ENCODE assay signal across 9 cellular contexts in the genomic region with DNA sequence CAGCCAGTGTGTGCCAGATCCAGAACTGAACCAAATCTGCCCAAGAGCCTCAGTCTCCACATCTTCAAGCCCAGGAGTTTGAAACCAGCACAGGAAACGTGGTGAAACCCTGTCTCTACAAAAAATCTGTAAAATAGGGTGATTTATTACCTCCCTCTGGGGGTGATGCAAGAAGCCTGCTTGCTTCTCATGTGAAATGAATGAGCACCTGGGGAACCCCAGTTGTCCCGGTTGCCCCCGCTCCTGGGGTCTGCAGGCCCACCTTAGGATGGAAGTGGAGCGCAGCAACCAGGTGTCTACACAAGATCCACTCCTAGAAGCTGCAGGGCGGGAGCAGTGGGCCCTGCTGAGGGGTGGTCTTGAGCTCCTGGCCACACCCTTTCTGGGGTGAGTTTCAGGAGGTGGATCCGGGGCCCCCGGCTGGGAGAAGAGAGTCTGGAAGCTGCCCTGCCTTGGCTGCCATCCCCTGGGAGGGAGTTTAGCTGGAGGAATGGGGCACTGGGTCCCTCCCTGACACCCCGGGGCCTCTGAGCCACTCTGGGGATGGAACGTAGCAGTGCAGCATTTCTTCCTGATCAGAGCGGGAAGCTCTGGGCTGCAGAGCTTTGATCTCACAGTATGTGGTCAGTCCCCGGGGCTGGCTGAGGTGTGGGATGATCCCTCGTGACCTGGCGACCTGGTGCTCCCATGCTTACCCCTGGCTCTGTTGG.
DNase-seq lines count a peak whose midpoint lies in the region; ATAC-seq and TF ChIP-seq lines count a peak whose summit lies in the region.
"Had no signal": no experiment of that assay in that cellular context is flagged by ENCODE, and none has a peak within 500 bp of the region (broad histone marks: within the 10 kb centered on the region; RNA-seq: fewer than 3 reads in every experiment).

No MANE protein-coding gene starts in this region.

- no peaks in the 10 kb centered on the region for H3K9me2 ChIP-seq in MM.1S (replicated peaks; ENCODE audit: insufficient read depth, low read length)

- H3K27me3 Mint-ChIP-seq in activated CD4-positive, alpha-beta T cell treated with anti-CD3 and anti-CD28 coated beads for 36 hours: no peaks in the 10 kb centered on the region

- POLR2A ChIA-PET in activated CD4-positive, alpha-beta T cell treated with anti-CD3 and anti-CD28 coated beads for 36 hours (lab: Charles Lee): interaction anchor here (2.4 to 4.2 kb wide), 2 partner anchors 16 to 22 kb away, joined by 17 to 24 read pairs; no protein-coding TSS in a partner anchor

- H3K4me2 ChIP-seq in MM.1S (ENCODE audit: low read depth, low read length): peak overlapping the region; percentile 97
- H3K4me2 ChIP-seq: A549 had no signal

- peak overlapping the region; percentile 62 for H3K4me3 ChIP-seq in MM.1S (ENCODE audit: low read length)
- H3K4me3 ChIP-seq in endocrine pancreas (ENCODE audit: control insufficient read depth, insufficient read depth, low read length): peak overlapping the region; percentile 14
- H3K4me3 ChIP-seq in subcutaneous abdominal adipose tissue (ENCODE audit: low read depth in 1 of 5, low read length in 5 of 5): peak overlapping the region in 3 of 5 donors; percentile 15 to 41 (median 37)
- H3K4me3 ChIP-seq: A549 had no signal

- H3K27ac ChIP-seq in MM.1S (ENCODE audit: low read length) (peak overlapping the region; percentile 75), subcutaneous abdominal adipose tissue (ENCODE audit: low read depth, low read length) (no peak overlapping the region)
- H3K27ac ChIP-seq: A549 had no signal

- intact Hi-C loops in activated CD4-positive, alpha-beta T cell treated with anti-CD3 and anti-CD28 coated beads for 36 hours (cut with DNase I, micrococcal nuclease): loop anchor here (1.0 to 5.0 kb wide), 3 partner anchors 40 to 197 kb away; partner anchors contain the start of genes EVI2A (in 1 of the 2) and EVI2B (in 1 of the 2)

- H3K36me3 ChIP-seq in MM.1S (replicated peaks; ENCODE audit: insufficient read depth, low read length) (no peaks in the 10 kb centered on the region), endocrine pancreas (ENCODE audit: control insufficient read depth, insufficient read depth, low read length) (no peaks in the 10 kb centered on the region), subcutaneous abdominal adipose tissue (ENCODE audit: control insufficient read depth in 5 of 5, insufficient read depth in 5 of 5, low read length in 5 of 5) (no peaks in the 10 kb centered on the region)

- H3K9me3 Mint-ChIP-seq in activated CD4-positive, alpha-beta T cell treated with anti-CD3 and anti-CD28 coated beads for 36 hours (ENCODE audit: low read depth): no peaks in the 10 kb centered on the region

- DNase-seq in activated CD4-positive, alpha-beta T cell treated with anti-CD3 and anti-CD28 coated beads for 36 hours: peak; percentile 47
- no peak for DNase-seq in activated CD4-positive, alpha-beta T cell treated with anti-CD3 and anti-CD28 coated beads for 1 hour
- DNase-seq in MM.1S: no peak
- no peak for DNase-seq in hepatic stellate cell (ENCODE audit: low spot score)
- DNase-seq in NCI-H1436 (lab: John Stamatoyannopoulos, UW): no peak

- H3K27me3 ChIP-seq in MM.1S (replicated peaks; ENCODE audit: insufficient read depth, low read length) (no peaks in the 10 kb centered on the region), endocrine pancreas (ENCODE audit: control insufficient read depth, insufficient read depth, low read length) (no peaks in the 10 kb centered on the region), subcutaneous abdominal adipose tissue (ENCODE audit: control insufficient read depth in 5 of 5, insufficient read depth in 4 of 5, low read length in 5 of 5) (peaks cover 0 to 20% (median 7%) of the 10 kb centered on the region in 5 donors)

- TF ChIP-seq CTCF in MM.1S (IDR thresholded peaks at IDR 0.05; ENCODE audit: low read length): no peak

- peaks cover 52% of the 10 kb centered on the region for H3K4me1 Mint-ChIP-seq in activated CD4-positive, alpha-beta T cell treated with anti-CD3 and anti-CD28 coated beads for 36 hours

- H3K27ac Mint-ChIP-seq in activated CD4-positive, alpha-beta T cell treated with anti-CD3 and anti-CD28 coated beads for 36 hours: peak overlapping the region; percentile 100

- peak overlapping the region; percentile 84 for H3K4me3 Mint-ChIP-seq in activated CD4-positive, alpha-beta T cell treated with anti-CD3 and anti-CD28 coated beads for 36 hours

- H3F3A ChIP-seq in MM.1S (ENCODE audit: insufficient read depth, low read length): peaks cover 17% of the 10 kb centered on the region

- peak; percentile 9 for ATAC-seq in activated CD4-positive, alpha-beta T cell treated with anti-CD3 and anti-CD28 coated beads for 36 hours
- no peak for ATAC-seq in GM19463 (IDR thresholded peaks at IDR 0.05; ENCODE audit: unreplicated experiment)

- CTCF ChIA-PET in activated CD4-positive, alpha-beta T cell treated with anti-CD3 and anti-CD28 coated beads for 36 hours (lab: Charles Lee): interaction anchor here (0.7 to 4.8 kb wide), 12 partner anchors 9 to 333 kb away, joined by 3 to 64 read pairs (median 4); no protein-coding TSS in a partner anchor

- peaks cover 18% of the 10 kb centered on the region for H3K4me1 ChIP-seq in MM.1S (ENCODE audit: low read length)
- no peaks in the 10 kb centered on the region for H3K4me1 ChIP-seq in endocrine pancreas (ENCODE audit: control insufficient read depth, insufficient read depth, low read length)
- peaks cover 0 to 18% (median 0%) of the 10 kb centered on the region in 5 donors for H3K4me1 ChIP-seq in subcutaneous abdominal adipose tissue (ENCODE audit: control insufficient read depth in 5 of 5, insufficient read depth in 5 of 5, low read length in 5 of 5)
- H3K4me1 ChIP-seq: A549 had no signal

- H3K9ac ChIP-seq in MM.1S (ENCODE audit: low read length) (peak overlapping the region; percentile 59), endocrine pancreas (ENCODE audit: control insufficient read depth, insufficient read depth, low read length) (no peak overlapping the region), subcutaneous abdominal adipose tissue (ENCODE audit: low read length in 5 of 5) (peak overlapping the region in 2 of 5 donors; percentile 35 to 39)

- H3K36me3 Mint-ChIP-seq in activated CD4-positive, alpha-beta T cell treated with anti-CD3 and anti-CD28 coated beads for 36 hours (ENCODE audit: low read depth): peaks cover 3% of the 10 kb centered on the region

- H4K20me1 ChIP-seq in MM.1S (ENCODE audit: insufficient read depth, low read length): no peaks in the 10 kb centered on the region

- H3K79me2 ChIP-seq in MM.1S (ENCODE audit: low read length): peaks cover 30% of the 10 kb centered on the region

- no peaks in the 10 kb centered on the region for H3K9me3 ChIP-seq in MM.1S (replicated peaks; ENCODE audit: insufficient read depth, low read length)
- no peaks in the 10 kb centered on the region for H3K9me3 ChIP-seq in endocrine pancreas (ENCODE audit: control insufficient read depth, low read length)
- no peaks in the 10 kb centered on the region for H3K9me3 ChIP-seq in subcutaneous abdominal adipose tissue (ENCODE audit: control insufficient read depth in 5 of 5, low read length in 5 of 5)
- H3K9me3 ChIP-seq: A549 had no signal

- peak overlapping the region; percentile 82 for H2AFZ ChIP-seq in MM.1S (ENCODE audit: low read length)
